ENCODE assay signal across 8 cellular contexts in the genomic region with DNA sequence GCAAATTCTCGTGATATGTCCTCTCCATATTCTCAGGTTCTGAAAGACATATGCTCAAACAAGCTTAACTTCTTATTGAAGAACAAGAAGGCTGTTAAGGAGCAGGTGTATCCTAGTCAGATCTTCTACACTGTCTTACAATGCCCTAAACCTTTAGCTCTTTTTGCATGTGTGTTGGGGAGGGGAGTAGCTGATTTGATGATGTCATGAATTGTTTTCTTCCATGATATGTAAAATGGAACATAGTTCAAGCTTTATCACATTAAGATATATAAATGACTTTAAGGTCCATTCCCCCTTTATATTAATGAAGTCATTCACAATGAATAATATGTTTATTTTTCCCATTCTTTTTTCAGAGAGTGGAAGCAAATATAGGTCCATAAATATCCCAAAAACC.
"Had no signal": no experiment of that assay in that cellular context is flagged by ENCODE, and none has a peak within 500 bp of the region (broad histone marks: within the 10 kb centered on the region; RNA-seq: fewer than 3 reads in every experiment).

No MANE protein-coding gene starts in this region.

- ATAC-seq: GM12878 had no signal

- FAIRE-seq: G401.6, GM12878, GM12891, GM12892, GM18507, GM19239 had no signal

- H3K4me3 ChIP-seq: GM12878 had no signal

- DNase-seq: GDM1, GF-D8 had no signal
